ENCODE assay signal across 30 cellular contexts in genomic region chr10:122265896-122266295, GRCh38. TPM values are rescaled to one million over a fixed set of nuclear protein-coding genes. Genes with fewer than 3 reads are reported as not detected.
DNase-seq lines count a peak whose midpoint lies in the region; ATAC-seq and TF ChIP-seq lines count a peak whose summit lies in the region.
"Had no signal": no experiment of that assay in that cellular context is flagged by ENCODE, and none has a peak within 500 bp of the region (broad histone marks: within the 10 kb centered on the region; RNA-seq: fewer than 3 reads in every experiment).

No MANE protein-coding gene starts in this region.

- no peak overlapping the region for H3K4me3 ChIP-seq in mammary epithelial cell (replicated peaks in 1 of 3; ENCODE audit: insufficient read depth in 1 of 3, low read depth in 2 of 3, low read length in 3 of 3)
- no peak overlapping the region for H3K4me3 ChIP-seq in left ventricle myocardium inferior
- H3K4me3 ChIP-seq: gastroesophageal sphincter, HAP-1 had no signal

- no TSS peak for BruUV-seq in MCF 10A (replicated peaks; lab: Mats Ljungman, UMichigan)
- BruUV-seq in mammary epithelial cell (replicated peaks; lab: Mats Ljungman, UMichigan): no TSS peak

- H4K20me1 ChIP-seq in mammary epithelial cell (ENCODE audit: insufficient read depth, low read length): no peaks in the 10 kb centered on the region

- dilution Hi-C loops in mammary epithelial cell (cut with HindIII; ENCODE audit: low sequenced_read_pairs): no loop called here

- H3K36me3 ChIP-seq in mammary epithelial cell (ENCODE audit: insufficient read depth, low read length) (peaks cover 2% of the 10 kb centered on the region), left ventricle myocardium inferior (peaks cover 42% of the 10 kb centered on the region)
- H3K36me3 ChIP-seq: HAP-1 had no signal

- H3K79me2 ChIP-seq in mammary epithelial cell (ENCODE audit: insufficient read depth, low read length): no peaks in the 10 kb centered on the region

- WGBS in mammary epithelial cell (ENCODE audit: low coverage, missing lambda C conversion rate): 87% methylated on average over 6 of the region's 6 CpGs

- intact Hi-C loops in MCF 10A (cut with micrococcal nuclease) (loop anchor here (10.0 kb wide), 2 partner anchors 121 to 211 kb away; no protein-coding TSS in a partner anchor), mammary epithelial cell (cut with micrococcal nuclease) (no loop called here), left ventricle myocardium inferior (cut with micrococcal nuclease) (no loop called here)

- H3K27me3 ChIP-seq in mammary epithelial cell (ENCODE audit: insufficient read depth, low read length): no peaks in the 10 kb centered on the region
- H3K27me3 ChIP-seq in left ventricle myocardium inferior (ENCODE audit: low read depth): no peaks in the 10 kb centered on the region
- H3K27me3 ChIP-seq: gastroesophageal sphincter had no signal

- peaks cover 76% of the 10 kb centered on the region for H3K36me3 Mint-ChIP-seq in MCF 10A (ENCODE audit: insufficient read depth, unreplicated experiment)
- H3K36me3 Mint-ChIP-seq in nephron (ENCODE audit: low read depth): peaks cover 24% of the 10 kb centered on the region
- H3K36me3 Mint-ChIP-seq: activated CD4-positive, alpha-beta memory T cell treated with anti-CD3 and anti-CD28 coated beads for 36 hours; activated naive CD8-positive, alpha-beta T cell treated with anti-CD3 and anti-CD28 coated beads for 36 hours; CD14-positive monocyte had no signal

- peak overlapping the region; percentile 91 for H3K27ac Mint-ChIP-seq in MCF 10A (ENCODE audit: low read depth, unreplicated experiment)
- peak overlapping the region; percentile 66 to 96 (median 79) for H3K27ac Mint-ChIP-seq in nephron
- H3K27ac Mint-ChIP-seq: activated CD4-positive, alpha-beta memory T cell treated with anti-CD3 and anti-CD28 coated beads for 36 hours; activated naive CD8-positive, alpha-beta T cell treated with anti-CD3 and anti-CD28 coated beads for 36 hours; activated T-helper 2 cell treated with anti-CD3 and anti-CD28 coated beads, Interferon-gamma antibody, Interleukin-2, Interleukin-4, amounts not matched to agents 10 μg/mL and 5 μg/mL and 100 μg/mL, durations not matched to agents 14 hours and 24 hours and 36 hours; T-helper 1 cell treated with Interleukin-12 subunit alpha and Interleukin-12 subunit beta and Interleukin-4 antibody, amounts not matched to agents 30 μg/mL and 1 μg/mL, for 36 hours had no signal

- CTCF ChIA-PET in MCF 10A (lab: Yijun Ruan, JAX) (no interaction called here), mammary epithelial cell (lab: Charles Lee; ENCODE audit: low non-redundant PET) (no interaction called here)

- DNase-seq in MCF 10A (ENCODE audit: unreplicated experiment) (no peak), mammary epithelial cell (no peak), left ventricle myocardium inferior (no peak), NCI-H1048 (lab: John Stamatoyannopoulos, UW) (no peak), HuH-7.5 (ENCODE audit: low spot score) (no peak), left lobe of liver (ENCODE audit: low spot score) (no peak)
- DNase-seq: activated CD4-positive, alpha-beta memory T cell treated with anti-CD3 and anti-CD28 coated beads for 36 hours; activated CD4-positive, CD25-positive, alpha-beta regulatory T cell treated with anti-CD3 and anti-CD28 coated beads, Interleukin-2, amount 50 U/mL, for 72 hours; activated CD8-positive, alpha-beta memory T cell treated with anti-CD3 and anti-CD28 coated beads, Interleukin-2, amount 50 U/mL, for 4 hours; activated naive CD8-positive, alpha-beta T cell treated with anti-CD3 and anti-CD28 coated beads for 36 hours; central memory CD4-positive, alpha-beta T cell; DND-41; islet precursor cell; KG1; NCI-H1436; NCI-H446; NCI-H82; SK-N-SH; stimulated activated CD4-positive, alpha-beta T cell treated with anti-CD3 and anti-CD28 coated beads, Interleukin-2, amount 100 ng/mL, for 48 hours had no signal

- no peak overlapping the region for H2AFZ ChIP-seq in mammary epithelial cell (ENCODE audit: low read depth, low read length)

- no peak overlapping the region for H3K9ac ChIP-seq in mammary epithelial cell (ENCODE audit: insufficient read depth, low read length)
- H3K9ac ChIP-seq: SK-N-SH had no signal

- ATAC-seq in GM21515 (IDR thresholded peaks at IDR 0.05; ENCODE audit: unreplicated experiment) (no peak), left lobe of liver (no peak)
- ATAC-seq: gastroesophageal sphincter had no signal

- H3K27ac ChIP-seq in mammary epithelial cell (ENCODE audit: insufficient read depth, low read depth, low read length): no peak overlapping the region
- H3K27ac ChIP-seq in left ventricle myocardium inferior (replicated peaks): peak overlapping the region; percentile 65
- H3K27ac ChIP-seq: 22Rv1, gastroesophageal sphincter had no signal

- H3K27me3 Mint-ChIP-seq in MCF 10A (ENCODE audit: insufficient read depth, unreplicated experiment): no peaks in the 10 kb centered on the region
- H3K27me3 Mint-ChIP-seq in nephron (ENCODE audit: low read depth): no peaks in the 10 kb centered on the region

- TF ChIP-seq CTCF in MCF 10A (IDR thresholded peaks at IDR 0.05; ENCODE audit: unreplicated experiment) (no peak), mammary epithelial cell (conservative IDR thresholded peaks at IDR 0.05 in 1 of 2, IDR thresholded peaks at IDR 0.05 in 1 of 2; ENCODE audit: extremely low read depth in 1 of 2, insufficient read depth in 1 of 2, low read depth in 1 of 2, low read length in 2 of 2) (no peak), left ventricle myocardium inferior (IDR thresholded peaks at IDR 0.05; ENCODE audit: borderline replicate concordance) (no peak), nephron (IDR thresholded peaks at IDR 0.05; ENCODE audit: unreplicated experiment in 3 of 3) (no peak)

- no peak overlapping the region for H3K4me2 ChIP-seq in mammary epithelial cell (ENCODE audit: insufficient read depth, low read depth, low read length)
- H3K4me2 ChIP-seq: SK-N-SH had no signal

- peaks cover 12% of the 10 kb centered on the region for H3K9me3 Mint-ChIP-seq in MCF 10A (ENCODE audit: unreplicated experiment)
- peaks cover 19% of the 10 kb centered on the region for H3K9me3 Mint-ChIP-seq in nephron

- H3K4me1 ChIP-seq in mammary epithelial cell (ENCODE audit: insufficient read depth, low read length): peaks cover 11% of the 10 kb centered on the region
- H3K4me1 ChIP-seq in left ventricle myocardium inferior: peaks cover 49% of the 10 kb centered on the region
- H3K4me1 ChIP-seq: HAP-1 had no signal

- POLR2A ChIA-PET in MCF 10A (lab: Yijun Ruan, JAX): no interaction called here

- in situ Hi-C loops in mammary epithelial cell (cut with MboI; ENCODE audit: low sequenced_read_pairs in 2 of 2): no loop called here

- no peaks in the 10 kb centered on the region for H3K9me3 ChIP-seq in mammary epithelial cell (replicated peaks; ENCODE audit: insufficient read depth, low read length)
- peaks cover 22% of the 10 kb centered on the region for H3K9me3 ChIP-seq in left ventricle myocardium inferior (replicated peaks)

- H3K4me1 Mint-ChIP-seq in MCF 10A (ENCODE audit: insufficient read depth, unreplicated experiment): peaks cover 32% of the 10 kb centered on the region
- H3K4me1 Mint-ChIP-seq in nephron: peaks cover 48% of the 10 kb centered on the region
- H3K4me1 Mint-ChIP-seq: activated naive CD8-positive, alpha-beta T cell treated with anti-CD3 and anti-CD28 coated beads for 36 hours; CD14-positive monocyte had no signal

- no peak overlapping the region for H3K4me3 Mint-ChIP-seq in MCF 10A (ENCODE audit: unreplicated experiment)
- no peak overlapping the region for H3K4me3 Mint-ChIP-seq in nephron
- H3K4me3 Mint-ChIP-seq: activated CD4-positive, alpha-beta memory T cell treated with anti-CD3 and anti-CD28 coated beads for 36 hours; activated naive CD8-positive, alpha-beta T cell treated with anti-CD3 and anti-CD28 coated beads for 36 hours; CD14-positive monocyte; T-helper 1 cell treated with Interleukin-12 subunit alpha and Interleukin-12 subunit beta and Interleukin-4 antibody, amounts not matched to agents 30 μg/mL and 1 μg/mL, for 36 hours had no signal

RNA-seq across cellular contexts. Expression of gene BTBD16, which starts 5.2 kb away (rescaled TPM):
- total RNA-seq in MCF 10A (2022): 0.16 TPM in 1 of 2 replicates, not detected in the other
- total RNA-seq in mammary epithelial cell: under 1 TPM in 1 of 2 donors, not detected in 1; 0.24 TPM
- 0.14 TPM for polyA plus RNA-seq in mammary epithelial cell
- polyA minus RNA-seq in mammary epithelial cell: not detected
- not detected for total RNA-seq in left ventricle myocardium inferior
- total RNA-seq in left lobe of liver: 1.5 TPM
- total RNA-seq: activated CD4-positive, alpha-beta memory T cell treated with anti-CD3 and anti-CD28 coated beads for 36 hours; activated naive CD8-positive, alpha-beta T cell treated with anti-CD3 and anti-CD28 coated beads for 36 hours; activated T-helper 2 cell treated with anti-CD3 and anti-CD28 coated beads, Interferon-gamma antibody, Interleukin-2, Interleukin-4, amounts not matched to agents 10 μg/mL and 5 μg/mL and 100 μg/mL, durations not matched to agents 14 hours and 24 hours and 36 hours; astrocyte; gastroesophageal sphincter; pulmonary artery endothelial cell; subcutaneous adipose tissue had no signal
- polyA plus RNA-seq: CD14-positive monocyte, SK-N-SH had no signal
